Comparison of ENCODE assay signal across 11 cellular contexts in genomic region chr9:98158071-98158791, GRCh38. TPM values are rescaled to one million over a fixed set of nuclear protein-coding genes. Genes with fewer than 3 reads are reported as not detected.
DNase-seq lines count a peak whose midpoint lies in the region; ATAC-seq and TF ChIP-seq lines count a peak whose summit lies in the region.
"Had no signal": no experiment of that assay in that cellular context is flagged by ENCODE, and none has a peak within 500 bp of the region (broad histone marks: within the 10 kb centered on the region; RNA-seq: fewer than 3 reads in every experiment).

No MANE protein-coding gene starts in this region.

- H2AFZ ChIP-seq in SK-N-SH (ENCODE audit: low read depth) = no peak overlapping the region

- POLR2A ChIA-PET in SK-N-SH (lab: Yijun Ruan, JAX) = no interaction called here
- POLR2A ChIA-PET in naive thymus-derived CD4-positive, alpha-beta T cell (lab: Charles Lee) = interaction anchor here (0.6 to 1.6 kb wide), 2 partner anchors 98 to 99 kb away, joined by 4 read pairs; partner anchors contain the start of gene TBC1D2

- intact Hi-C loops in breast epithelium (cut with DNase I; ENCODE audit: low total_unique reads) = no loop called here
- intact Hi-C loops in naive thymus-derived CD4-positive, alpha-beta T cell (cut with micrococcal nuclease) = no loop called here

- no peak for TF ChIP-seq POLR2A in breast epithelium (IDR thresholded peaks at IDR 0.05)

- H3K4me1 ChIP-seq in SK-N-SH (ENCODE audit: control insufficient read depth in 1 of 2, insufficient read depth in 2 of 2, low read depth in 1 of 2, low read length in 1 of 2) (no peaks in the 10 kb centered on the region; a peak in 1 of 4 replicates), breast epithelium (no peaks in the 10 kb centered on the region)
- no peaks in the 10 kb centered on the region for H3K4me1 ChIP-seq in naive thymus-derived CD4-positive, alpha-beta T cell (ENCODE audit: control insufficient read depth in 2 of 2, insufficient read depth in 2 of 2, low read length in 2 of 2)

- no peaks in the 10 kb centered on the region for H3K9me3 ChIP-seq in SK-N-SH
- H3K9me3 ChIP-seq in breast epithelium = no peaks in the 10 kb centered on the region
- H3K9me3 ChIP-seq in naive thymus-derived CD4-positive, alpha-beta T cell (ENCODE audit: control insufficient read depth in 2 of 3, low read length in 3 of 3) = no peaks in the 10 kb centered on the region

- H3F3A ChIP-seq in SK-N-SH (replicated peaks; ENCODE audit: insufficient read depth) = no peaks in the 10 kb centered on the region

- H3K27ac ChIP-seq in SK-N-SH (ENCODE audit: low read depth in 2 of 2, low read length in 1 of 2) (no peak overlapping the region), breast epithelium (peak overlapping the region in 1 of 2 donors; percentile 58)
- no peak overlapping the region for H3K27ac ChIP-seq in naive thymus-derived CD4-positive, alpha-beta T cell (ENCODE audit: low read depth, low read length)

- CTCF ChIA-PET in SK-N-SH (lab: Yijun Ruan, JAX) = interaction anchor here (0.9 to 1.3 kb wide), 2 partner anchors 19 to 34 kb away, joined by 3 to 5 read pairs; no protein-coding TSS in a partner anchor
- CTCF ChIA-PET in naive thymus-derived CD4-positive, alpha-beta T cell (lab: Charles Lee) = interaction anchor here (0.7 kb wide), 1 partner anchor 37 kb away, joined by 3 read pairs; no protein-coding TSS in a partner anchor

- H3K79me2 ChIP-seq in SK-N-SH (ENCODE audit: insufficient read depth) = no peaks in the 10 kb centered on the region

- no peaks in the 10 kb centered on the region for H3K9me2 ChIP-seq in SK-N-SH

- H3K27me3 Mint-ChIP-seq in naive thymus-derived CD4-positive, alpha-beta T cell = no peaks in the 10 kb centered on the region

- no peak for TF ChIP-seq RAD21 in SK-N-SH (IDR thresholded peaks at IDR 0.05; ENCODE audit: low read length)

- TF ChIP-seq CTCF in SK-N-SH (IDR thresholded peaks at IDR 0.05) = no peak
- no peak for TF ChIP-seq CTCF in breast epithelium (IDR thresholded peaks at IDR 0.05)

- H3K4me3 ChIP-seq in SK-N-SH (ENCODE audit: low read depth in 2 of 2, low read length in 1 of 2) = no peak overlapping the region
- H3K4me3 ChIP-seq in breast epithelium = no peak overlapping the region
- H3K4me3 ChIP-seq in naive thymus-derived CD4-positive, alpha-beta T cell (ENCODE audit: low read length) = no peak overlapping the region

- no peak overlapping the region for H3K9ac ChIP-seq in SK-N-SH

- no peak for ATAC-seq in SK-N-SH treated with all-trans-retinoic acid at 6 μM for 48 hours
- ATAC-seq in stimulated activated naive CD8-positive, alpha-beta T cell treated with anti-CD3 and anti-CD28 coated beads, Interleukin-15, Interleukin-2, amounts not matched to agents 100 U/mL and 50 U/mL, for 24 hours = peak; percentile 61
- ATAC-seq in naive thymus-derived CD4-positive, alpha-beta T cell = no peak

- TF ChIP-seq EP300 in SK-N-SH (IDR thresholded peaks at IDR 0.05; ENCODE audit: borderline replicate concordance in 1 of 2, low read depth in 1 of 2, low read length in 1 of 2) = no peak

- peaks cover 0 to 2% (median 0%) of the 10 kb centered on the region in 11 donors for H3K9me3 Mint-ChIP-seq in naive thymus-derived CD4-positive, alpha-beta T cell

- DNase-seq in SK-N-SH (no peak), NCI-H510A treated with DMSO at 0.1 percent for 48 hours (lab: John Stamatoyannopoulos, UW) (peak; percentile 86), breast epithelium (ENCODE audit: low spot score in 2 of 2) (peak; percentile 53 to 86), MV-4-11 (lab: John Stamatoyannopoulos, UW) (no peak), NCI-H187 (lab: John Stamatoyannopoulos, UW) (no peak)
- no peak for DNase-seq in stimulated activated naive CD8-positive, alpha-beta T cell treated with anti-CD3 and anti-CD28 coated beads, Interleukin-15, Interleukin-2, amounts not matched to agents 100 U/mL and 50 U/mL, for 24 hours
- no peak for DNase-seq in naive thymus-derived CD4-positive, alpha-beta T cell
- DNase-seq: DMS79 treated with DMSO at 0.1 percent for 48 hours, right cardiac atrium, substantia nigra had no signal

- WGBS in SK-N-SH (ENCODE audit: low lambda C conversion rate) = 63% methylated on average over 4 of the region's 4 CpGs

- H3K36me3 Mint-ChIP-seq in naive thymus-derived CD4-positive, alpha-beta T cell = peaks cover 0 to 21% (median 8%) of the 10 kb centered on the region in 5 donors

- no peaks in the 10 kb centered on the region for H3K36me3 ChIP-seq in SK-N-SH (replicated peaks in 1 of 2; ENCODE audit: control insufficient read depth in 1 of 2, insufficient read depth in 2 of 2, low read length in 1 of 2)
- no peaks in the 10 kb centered on the region for H3K36me3 ChIP-seq in breast epithelium
- H3K36me3 ChIP-seq in naive thymus-derived CD4-positive, alpha-beta T cell (ENCODE audit: control insufficient read depth in 2 of 3, insufficient read depth in 3 of 3, low read length in 3 of 3) = peaks cover 0 to 19% (median 5%) of the 10 kb centered on the region in 3 experiments

- no peaks in the 10 kb centered on the region for H3K27me3 ChIP-seq in SK-N-SH (ENCODE audit: insufficient read depth)
- H3K27me3 ChIP-seq in breast epithelium = no peaks in the 10 kb centered on the region
- no peaks in the 10 kb centered on the region for H3K27me3 ChIP-seq in naive thymus-derived CD4-positive, alpha-beta T cell (ENCODE audit: control insufficient read depth in 2 of 2, insufficient read depth in 2 of 2, low read length in 2 of 2)

- peaks cover 4 to 24% (median 20%) of the 10 kb centered on the region in 7 donors for H3K4me1 Mint-ChIP-seq in naive thymus-derived CD4-positive, alpha-beta T cell

- H3K4me3 Mint-ChIP-seq in naive thymus-derived CD4-positive, alpha-beta T cell = no peak overlapping the region

- peak overlapping the region in 4 of 9 donors; percentile 19 to 64 (median 25) for H3K27ac Mint-ChIP-seq in naive thymus-derived CD4-positive, alpha-beta T cell

- no peak overlapping the region for H3K4me2 ChIP-seq in SK-N-SH

- no peaks in the 10 kb centered on the region for H4K20me1 ChIP-seq in SK-N-SH (ENCODE audit: insufficient read depth)

TF ChIP-seq in SK-N-SH treated with all-trans-retinoic acid at 6 μM for 48 hours, 23 proteins besides CTCF, POLR2A, EP300 and RAD21:
- TF ChIP-seq TOX (CRISPR knock-in tag; IDR thresholded peaks at IDR 0.05; ENCODE audit: borderline replicate concordance) = no peak
- peak; percentile 74; the same call in 1 of the 2 replicates for TF ChIP-seq ZFP3 (CRISPR knock-in tag; IDR thresholded peaks at IDR 0.05)

TF ChIP-seq in SK-N-SH, 30 proteins besides CTCF, POLR2A, EP300 and RAD21:
- TF ChIP-seq PBX3 (IDR thresholded peaks at IDR 0.05) = no peak
- TF ChIP-seq RCOR1 (IDR thresholded peaks at IDR 0.05; ENCODE audit: low read length) = no peak
- TF ChIP-seq JUND (IDR thresholded peaks at IDR 0.05) = no peak
- TF ChIP-seq SIN3A (IDR thresholded peaks at IDR 0.05; ENCODE audit: borderline replicate concordance, low read depth, low read length) = no peak
- TF ChIP-seq GABPA (IDR thresholded peaks at IDR 0.05; ENCODE audit: low read depth) = no peak
- TF ChIP-seq ELF1 (IDR thresholded peaks at IDR 0.05) = no peak
- TF ChIP-seq YY1 (IDR thresholded peaks at IDR 0.05; ENCODE audit: low read depth) = no peak
- no peak for TF ChIP-seq RXRA (IDR thresholded peaks at IDR 0.05; ENCODE audit: borderline replicate concordance, low read depth)
- TF ChIP-seq RFX5 (IDR thresholded peaks at IDR 0.05; ENCODE audit: low read length) = no peak
- no peak for TF ChIP-seq FOXM1 (IDR thresholded peaks at IDR 0.05; ENCODE audit: low read depth)
- TF ChIP-seq POLR2AphosphoS5 (IDR thresholded peaks at IDR 0.05; ENCODE audit: low read depth, low read length) = no peak

RNA-seq across cellular contexts. Expression of gene CORO2A, which starts 34.2 kb away (rescaled TPM):
- polyA plus RNA-seq in SK-N-SH (2012; rRNA removed) = 2.3 and 2.7 TPM in 2 replicates
- 1.7 and 2.1 TPM in 2 replicates for polyA plus RNA-seq in SK-N-SH (2012; cell fraction: cytosol; rRNA removed)
- 1.6 and 2.0 TPM in 2 replicates for polyA plus RNA-seq in SK-N-SH (2012; cell fraction: nucleus; rRNA removed)
- 1 to 10 TPM; 1.4 to 7.2 (median 7.2) TPM for total RNA-seq in breast epithelium
- 1 to 10 TPM; 3.0 to 9.7 (median 7.7) TPM for total RNA-seq in naive thymus-derived CD4-positive, alpha-beta T cell
- 1 to 10 TPM; 6.6 to 9.0 TPM for polyA plus RNA-seq in naive thymus-derived CD4-positive, alpha-beta T cell

RNA-seq across cellular contexts. Expression of gene TRIM14, which starts 39.2 kb away (rescaled TPM):
- polyA plus RNA-seq in SK-N-SH (2012; rRNA removed) = 13.4 and 15.3 TPM in 2 replicates
- 10.7 and 16.1 TPM in 2 replicates for polyA plus RNA-seq in SK-N-SH (2012; cell fraction: cytosol; rRNA removed)
- polyA plus RNA-seq in SK-N-SH (2012; cell fraction: nucleus; rRNA removed) = 18.3 and 19.3 TPM in 2 replicates
- 10 to 100 TPM in 2 of 3 donors, 1 to 10 TPM in 1; 8.8 to 14.9 (median 14.6) TPM for total RNA-seq in breast epithelium
- total RNA-seq in naive thymus-derived CD4-positive, alpha-beta T cell = 100 to 1,000 TPM in 1 of 5 experiments, 10 to 100 TPM in 4; 54.1 to 114 (median 79.7) TPM
- polyA plus RNA-seq in naive thymus-derived CD4-positive, alpha-beta T cell = 100 to 1,000 TPM in 1 of 2 donors, 10 to 100 TPM in 1; 57.8 to 107 TPM

Comparison
In these comparisons a context has a peak if more than half of its experiments do, and no peak if none do; other contexts are left out.
1. DNase-seq: peak in NCI-H510A treated with DMSO at 0.1 percent for 48 hours (single experiment) and breast epithelium (2 of 2); none in SK-N-SH (single experiment), stimulated activated naive CD8-positive, alpha-beta T cell treated with anti-CD3 and anti-CD28 coated beads, Interleukin-15, Interleukin-2, amounts not matched to agents 100 U/mL and 50 U/mL, for 24 hours (single experiment), MV-4-11 (single experiment), NCI-H187 (0 of 2) and naive thymus-derived CD4-positive, alpha-beta T cell (0 of 9).